ENCODE assay signal across 14 cellular contexts in the genomic region with DNA sequence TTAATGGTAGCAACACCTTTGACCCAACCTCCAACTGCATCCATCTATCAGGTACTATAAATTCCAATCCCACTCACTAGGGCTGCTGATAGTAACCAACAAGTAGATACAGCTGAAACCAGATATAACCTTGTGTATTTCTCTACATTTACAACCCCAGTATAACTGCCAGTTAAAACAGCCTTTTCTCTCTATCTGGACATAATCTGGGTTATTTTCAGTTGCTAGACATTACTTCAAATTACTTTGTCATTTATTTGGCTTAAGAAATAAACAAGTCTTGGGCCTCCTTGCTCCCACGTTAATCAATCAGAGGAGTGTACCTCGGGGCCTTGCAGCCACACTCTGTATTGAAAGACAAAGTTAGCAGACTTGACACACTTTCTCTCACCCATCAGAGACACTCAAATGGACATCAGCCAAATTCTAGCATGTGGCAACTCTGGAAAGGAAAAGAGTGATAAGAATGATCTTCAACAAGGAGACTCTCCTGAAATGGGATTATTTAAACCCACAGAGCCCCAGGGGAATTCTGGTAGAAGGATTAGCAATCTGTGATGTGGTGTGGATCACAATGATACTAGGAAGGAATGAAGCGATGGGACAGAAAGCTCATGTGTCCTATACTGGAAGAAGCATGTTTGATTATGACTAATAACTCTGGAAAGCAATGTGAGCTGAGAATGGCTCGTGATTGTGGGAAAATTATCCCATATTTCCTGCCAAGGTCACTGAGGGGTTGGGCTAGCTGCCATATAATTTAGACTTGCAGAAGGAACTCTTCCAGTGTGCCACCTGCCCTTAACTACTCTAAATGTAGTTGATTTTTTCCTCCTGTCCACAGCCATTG.
DNase-seq lines count a peak whose midpoint lies in the region; ATAC-seq and TF ChIP-seq lines count a peak whose summit lies in the region.
"Had no signal": no experiment of that assay in that cellular context is flagged by ENCODE, and none has a peak within 500 bp of the region (broad histone marks: within the 10 kb centered on the region; RNA-seq: fewer than 3 reads in every experiment).

No MANE protein-coding gene starts in this region.

- H3K9me3 Mint-ChIP-seq in HFFc6 (no peaks in the 10 kb centered on the region), chondrocyte (ENCODE audit: low read depth) (no peaks in the 10 kb centered on the region)
- H3K9me3 Mint-ChIP-seq: activated naive CD4-positive, alpha-beta T cell treated with anti-CD3 and anti-CD28 coated beads, Interleukin-2, amount 10 ng/mL, durations not matched to agents 7 days and 5 days; endodermal cell had no signal

- peaks cover 27% of the 10 kb centered on the region for H3K36me3 Mint-ChIP-seq in HFFc6 (ENCODE audit: low read depth)
- no peaks in the 10 kb centered on the region for H3K36me3 Mint-ChIP-seq in chondrocyte (ENCODE audit: low read depth)
- H3K36me3 Mint-ChIP-seq: activated naive CD4-positive, alpha-beta T cell treated with anti-CD3 and anti-CD28 coated beads, Interleukin-2, amount 10 ng/mL, durations not matched to agents 7 days and 5 days had no signal

- H3K27ac ChIP-seq in lower lobe of right lung, result no peak overlapping the region
- H3K27ac ChIP-seq: SJCRH30 had no signal

- H3K9me3 ChIP-seq in lower lobe of right lung, result no peaks in the 10 kb centered on the region

- H3K27ac Mint-ChIP-seq in HFFc6, result peak overlapping the region; percentile 88
- H3K27ac Mint-ChIP-seq in chondrocyte (ENCODE audit: unreplicated experiment), result peak overlapping the region; percentile 87
- H3K27ac Mint-ChIP-seq: activated naive CD4-positive, alpha-beta T cell treated with anti-CD3 and anti-CD28 coated beads, Interleukin-2, amount 10 ng/mL, durations not matched to agents 7 days and 5 days; endodermal cell had no signal

- H3K4me3 Mint-ChIP-seq in HFFc6 (peak overlapping the region; percentile 45), chondrocyte (ENCODE audit: unreplicated experiment) (no peak overlapping the region)
- H3K4me3 Mint-ChIP-seq: activated naive CD4-positive, alpha-beta T cell treated with anti-CD3 and anti-CD28 coated beads, Interleukin-2, amount 10 ng/mL, durations not matched to agents 7 days and 5 days; endodermal cell had no signal

- H3K4me3 ChIP-seq in lower lobe of right lung, result no peak overlapping the region
- H3K4me3 ChIP-seq: SJCRH30 had no signal

- intact Hi-C loops in lower lobe of right lung (cut with DNase I), result no loop called here

- H3K27me3 Mint-ChIP-seq in HFFc6 (ENCODE audit: insufficient read depth) (no peaks in the 10 kb centered on the region; the same call in 1 of the 2 replicates), chondrocyte (ENCODE audit: low read depth) (no peaks in the 10 kb centered on the region)

- peaks cover 70% of the 10 kb centered on the region for H3K4me1 Mint-ChIP-seq in HFFc6 (ENCODE audit: low read depth)
- H3K4me1 Mint-ChIP-seq in chondrocyte (ENCODE audit: low read depth), result peaks cover 45% of the 10 kb centered on the region

- ATAC-seq in lower lobe of right lung (no peak), GM21447 (IDR thresholded peaks at IDR 0.05; ENCODE audit: unreplicated experiment) (no peak)

- TF ChIP-seq CTCF in HFFc6 (IDR thresholded peaks at IDR 0.05), result no peak
- no peak for TF ChIP-seq CTCF in chondrocyte (IDR thresholded peaks at IDR 0.05)
- no peak for TF ChIP-seq CTCF in lower lobe of right lung (IDR thresholded peaks at IDR 0.05)

- H3K27me3 ChIP-seq in lower lobe of right lung (ENCODE audit: low read depth), result no peaks in the 10 kb centered on the region
- H3K27me3 ChIP-seq: SJCRH30 had no signal

- no peaks in the 10 kb centered on the region for H3K36me3 ChIP-seq in lower lobe of right lung
- H3K36me3 ChIP-seq: SJCRH30 had no signal

- peaks cover 16% of the 10 kb centered on the region for H3K4me1 ChIP-seq in lower lobe of right lung

- DNase-seq in A172 (ENCODE audit: low spot score) (peak; percentile 86), HFFc6 (peak; percentile 77), chondrocyte (ENCODE audit: low spot score) (no peak), lung microvascular endothelial cell (ENCODE audit: low read depth in 2 of 2) (peak; percentile 90 to 95), lower lobe of right lung (no peak), NCI-H345 (lab: John Stamatoyannopoulos, UW) (no peak)
- DNase-seq in stimulated activated CD4-positive, alpha-beta T cell treated with anti-CD3 and anti-CD28 coated beads, Interleukin-4, amount 100 ng/mL, for 24 hours, result no peak
- DNase-seq: activated CD4-positive, alpha-beta T cell treated with anti-CD3 and anti-CD28 coated beads, Interleukin-2, amount 50 U/mL, for 1 hour; activated naive CD4-positive, alpha-beta T cell treated with anti-CD3 and anti-CD28 coated beads, Interleukin-2, amount 10 ng/mL, durations not matched to agents 7 days and 5 days; endodermal cell; islet precursor cell; posterior cingulate gyrus had no signal

Comparison
In these comparisons a context has a peak if more than half of its experiments do, and no peak if none do; other contexts are left out.
1. DNase-seq: peak in A172 (single experiment), HFFc6 (single experiment) and lung microvascular endothelial cell (2 of 2); none in chondrocyte (single experiment), lower lobe of right lung (single experiment), stimulated activated CD4-positive, alpha-beta T cell treated with anti-CD3 and anti-CD28 coated beads, Interleukin-4, amount 100 ng/mL, for 24 hours (single experiment) and NCI-H345 (single experiment).